Comparison of ENCODE assay signal across 11 cellular contexts in genomic region chr4:83108101-83108861, GRCh38. TPM values are rescaled to one million over a fixed set of nuclear protein-coding genes. Genes with fewer than 3 reads are reported as not detected.
A peak's percentile ranks its signal among the peaks of the same experiment; 100 is the strongest.
DNase-seq lines count a peak whose midpoint lies in the region; ATAC-seq and TF ChIP-seq lines count a peak whose summit lies in the region.
"Had no signal": no experiment of that assay in that cellular context is flagged by ENCODE, and none has a peak within 500 bp of the region (broad histone marks: within the 10 kb centered on the region; RNA-seq: fewer than 3 reads in every experiment).

No MANE protein-coding gene starts in this region.

- H3K27ac Mint-ChIP-seq in glutamatergic neuron (ENCODE audit: unreplicated experiment): no peak overlapping the region
- peak overlapping the region; percentile 99 for H3K27ac Mint-ChIP-seq in stimulated activated naive CD8-positive, alpha-beta T cell treated with anti-CD3 and anti-CD28 coated beads, Interleukin-15, amount 100 ng/mL, for 72 hours

- H3K9me3 Mint-ChIP-seq in glutamatergic neuron (ENCODE audit: unreplicated experiment): peaks cover 2% of the 10 kb centered on the region
- H3K9me3 Mint-ChIP-seq in stimulated activated naive CD8-positive, alpha-beta T cell treated with anti-CD3 and anti-CD28 coated beads, Interleukin-15, amount 100 ng/mL, for 72 hours: no peaks in the 10 kb centered on the region

- no peak for ATAC-seq in stimulated activated naive CD8-positive, alpha-beta T cell treated with anti-CD3 and anti-CD28 coated beads, Interleukin-15, amount 100 ng/mL, for 72 hours

- H3K36me3 Mint-ChIP-seq in glutamatergic neuron (ENCODE audit: unreplicated experiment): no peaks in the 10 kb centered on the region

- peak; percentile 39 for DNase-seq in activated T-cell treated with anti-CD3 and anti-CD28 coated beads, Interleukin-2, amount 50 U/mL, for 1 hour
- DNase-seq in activated T-cell treated with anti-CD3 and anti-CD28 coated beads for 4 hours: no peak
- DNase-seq in activated CD8-positive, alpha-beta memory T cell treated with anti-CD3 and anti-CD28 coated beads for 24 hours: peak; percentile 74
- no peak for DNase-seq in glutamatergic neuron
- peak; percentile 41 to 46 for DNase-seq in stimulated activated naive CD8-positive, alpha-beta T cell treated with anti-CD3 and anti-CD28 coated beads, Interleukin-15, amount 100 ng/mL, for 72 hours
- no peak for DNase-seq in NCI-H1930 (lab: John Stamatoyannopoulos, UW)
- no peak for DNase-seq in NOMO-1 treated with dmso at 0.1 percent for 144 hours (lab: John Stamatoyannopoulos, UW; ENCODE audit: unreplicated experiment)
- DNase-seq in nucleus accumbens (lab: John Stamatoyannopoulos, UW): no peak
- DNase-seq: activated CD4-positive, CD25-positive, alpha-beta regulatory T cell; kidney glomerular epithelial cell; OCI-M1 had no signal

- H3K27me3 Mint-ChIP-seq in glutamatergic neuron (ENCODE audit: unreplicated experiment): peaks cover 2% of the 10 kb centered on the region
- H3K27me3 Mint-ChIP-seq in stimulated activated naive CD8-positive, alpha-beta T cell treated with anti-CD3 and anti-CD28 coated beads, Interleukin-15, amount 100 ng/mL, for 72 hours: no peaks in the 10 kb centered on the region

- no peak for TF ChIP-seq CTCF in glutamatergic neuron (IDR thresholded peaks at IDR 0.05; ENCODE audit: partially characterized antibody, unreplicated experiment)

- peaks cover 13% of the 10 kb centered on the region for H3K4me1 Mint-ChIP-seq in glutamatergic neuron (ENCODE audit: low read depth, unreplicated experiment)
- peaks cover 38% of the 10 kb centered on the region for H3K4me1 Mint-ChIP-seq in stimulated activated naive CD8-positive, alpha-beta T cell treated with anti-CD3 and anti-CD28 coated beads, Interleukin-15, amount 100 ng/mL, for 72 hours

- H3K4me3 Mint-ChIP-seq in glutamatergic neuron (ENCODE audit: unreplicated experiment): peak overlapping the region; percentile 85
- H3K4me3 Mint-ChIP-seq in stimulated activated naive CD8-positive, alpha-beta T cell treated with anti-CD3 and anti-CD28 coated beads, Interleukin-15, amount 100 ng/mL, for 72 hours: peak overlapping the region; percentile 85 to 99

RNA-seq across cellular contexts. Expression of gene PLAC8, which starts 6.2 kb away (rescaled TPM):
- 1.0 TPM for total RNA-seq in glutamatergic neuron (ENCODE audit: unreplicated experiment)

Comparison
In these comparisons a context has a peak if more than half of its experiments do, and no peak if none do; other contexts are left out.
1. DNase-seq: peak in activated T-cell treated with anti-CD3 and anti-CD28 coated beads, Interleukin-2, amount 50 U/mL, for 1 hour (single experiment), activated CD8-positive, alpha-beta memory T cell treated with anti-CD3 and anti-CD28 coated beads for 24 hours (single experiment) and stimulated activated naive CD8-positive, alpha-beta T cell treated with anti-CD3 and anti-CD28 coated beads, Interleukin-15, amount 100 ng/mL, for 72 hours (2 of 2); none in activated T-cell treated with anti-CD3 and anti-CD28 coated beads for 4 hours (single experiment), glutamatergic neuron (single experiment), NCI-H1930 (0 of 2), NOMO-1 treated with dmso at 0.1 percent for 144 hours (single experiment) and nucleus accumbens (0 of 56).